ENCODE assay signal across 10 cellular contexts in the genomic region with DNA sequence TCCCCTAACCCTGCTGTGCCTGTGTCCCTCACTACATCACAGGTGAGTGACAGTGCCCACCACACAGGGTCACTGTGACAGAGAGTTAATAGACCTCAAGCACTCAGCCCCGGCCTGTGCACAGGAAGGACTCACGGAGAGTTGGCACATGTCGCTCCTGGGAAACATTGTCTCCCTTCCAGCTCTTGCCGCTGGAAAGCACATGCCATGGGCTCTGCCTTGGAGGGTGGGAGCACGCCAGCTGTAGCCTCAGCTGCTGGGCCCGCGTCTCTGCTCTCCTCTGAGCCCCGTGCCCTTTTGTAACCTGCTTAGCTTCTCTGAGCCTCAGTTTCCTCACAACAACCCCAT. TPM values are rescaled to one million over a fixed set of nuclear protein-coding genes. Genes with fewer than 3 reads are reported as not detected.
DNase-seq lines count a peak whose midpoint lies in the region; ATAC-seq and TF ChIP-seq lines count a peak whose summit lies in the region.
"Had no signal": no experiment of that assay in that cellular context is flagged by ENCODE, and none has a peak within 500 bp of the region (broad histone marks: within the 10 kb centered on the region; RNA-seq: fewer than 3 reads in every experiment).

No MANE protein-coding gene starts in this region.

- no peak for ATAC-seq in GM19455 (IDR thresholded peaks at IDR 0.05; ENCODE audit: unreplicated experiment)

- no peak for TF ChIP-seq CTCF in Caco-2 (IDR thresholded peaks at IDR 0.05; ENCODE audit: insufficient read depth in 1 of 2, low read depth in 1 of 2, low read length in 1 of 2, severe bottlenecking in 1 of 2, unreplicated experiment in 1 of 2)
- TF ChIP-seq CTCF in VCaP (conservative IDR thresholded peaks at IDR 0.05): peak; percentile 10; the same call in 1 of the 2 replicates
- TF ChIP-seq CTCF in cardiac muscle cell (IDR thresholded peaks at IDR 0.05; ENCODE audit: low read depth, low read length): no peak
- no peak for TF ChIP-seq CTCF in parathyroid adenoma (IDR thresholded peaks at IDR 0.05)

- peak overlapping the region; percentile 88 for H3K27ac ChIP-seq in VCaP
- no peak overlapping the region for H3K27ac ChIP-seq in cardiac muscle cell
- peak overlapping the region; percentile 69 for H3K27ac ChIP-seq in parathyroid adenoma

- intact Hi-C loops in Caco-2 (cut with micrococcal nuclease; ENCODE audit: unreplicated experiment): loop anchor here (2.0 to 5.0 kb wide), 2 partner anchors 57 to 260 kb away; no protein-coding TSS in a partner anchor

- peak overlapping the region; percentile 77 for H3K4me2 ChIP-seq in parathyroid adenoma (ENCODE audit: low read length)

- peaks cover 31% of the 10 kb centered on the region for H3K4me1 Mint-ChIP-seq in Caco-2 (ENCODE audit: low read depth, unreplicated experiment)

- H3K9me3 ChIP-seq in Caco-2 (no peaks in the 10 kb centered on the region), cardiac muscle cell (ENCODE audit: low read depth) (no peaks in the 10 kb centered on the region), parathyroid adenoma (ENCODE audit: control insufficient read depth, low read length) (no peaks in the 10 kb centered on the region)

- H3K27me3 ChIP-seq in Caco-2 (replicated peaks; ENCODE audit: control insufficient read depth, insufficient read depth, low read length) (no peaks in the 10 kb centered on the region), cardiac muscle cell (no peaks in the 10 kb centered on the region), parathyroid adenoma (ENCODE audit: control insufficient read depth, insufficient read depth, low read length) (no peaks in the 10 kb centered on the region)

- no peak overlapping the region for H3K27ac Mint-ChIP-seq in Caco-2 (ENCODE audit: unreplicated experiment)

- BruUV-seq in Caco-2 (replicated peaks; lab: Mats Ljungman, UMichigan): no TSS peak

- no peaks in the 10 kb centered on the region for H3K36me3 ChIP-seq in Caco-2 (ENCODE audit: control insufficient read depth, insufficient read depth, low read length)
- no peaks in the 10 kb centered on the region for H3K36me3 ChIP-seq in cardiac muscle cell
- no peaks in the 10 kb centered on the region for H3K36me3 ChIP-seq in parathyroid adenoma (ENCODE audit: control insufficient read depth, insufficient read depth, low read length)

- no peaks in the 10 kb centered on the region for H3K27me3 Mint-ChIP-seq in Caco-2 (ENCODE audit: insufficient read depth, unreplicated experiment)

- POLR2A ChIA-PET in Caco-2 (lab: Charles Lee): interaction anchor here (1.2 kb wide), 1 partner anchor 182 kb away, joined by 4 read pairs; no protein-coding TSS in a partner anchor

- CTCF ChIA-PET in Caco-2 (lab: Charles Lee): interaction anchor here (0.5 kb wide), 1 partner anchor 154 kb away, joined by 3 read pairs; no protein-coding TSS in a partner anchor

- peaks cover 40% of the 10 kb centered on the region for H3K4me1 ChIP-seq in Caco-2
- peaks cover 26% of the 10 kb centered on the region for H3K4me1 ChIP-seq in cardiac muscle cell (ENCODE audit: low read depth)
- H3K4me1 ChIP-seq in parathyroid adenoma: peaks cover 20% of the 10 kb centered on the region

- no peaks in the 10 kb centered on the region for H3K79me2 ChIP-seq in parathyroid adenoma

- H3K9ac ChIP-seq in parathyroid adenoma: no peak overlapping the region

- peak overlapping the region; percentile 92 for H3K4me3 Mint-ChIP-seq in Caco-2 (ENCODE audit: unreplicated experiment)

- no peaks in the 10 kb centered on the region for H3K36me3 Mint-ChIP-seq in Caco-2 (ENCODE audit: insufficient read depth, unreplicated experiment)

- DNase-seq in Caco-2 (no peak), cardiac muscle cell (ENCODE audit: low read depth in 1 of 2, low spot score in 1 of 2) (no peak), amygdala (lab: John Stamatoyannopoulos, UW) (no peak), HCEC 1CT (no peak), NCI-H1105 (lab: John Stamatoyannopoulos, UW) (no peak)
- DNase-seq: GOT3 had no signal

- no peak overlapping the region for H2AFZ ChIP-seq in parathyroid adenoma

- H3K9me3 Mint-ChIP-seq in Caco-2 (ENCODE audit: unreplicated experiment): no peaks in the 10 kb centered on the region

- H3K4me3 ChIP-seq in Caco-2 (ENCODE audit: low read depth, low read length) (peak overlapping the region; percentile 76; the same call in 1 of the 2 replicates), cardiac muscle cell (peak overlapping the region; percentile 38), parathyroid adenoma (ENCODE audit: low read depth, low read length) (peak overlapping the region; percentile 65)

RNA-seq across cellular contexts. Expression of a gene that starts 0.7 kb away (rescaled TPM):
- total RNA-seq in Caco-2 (2022) (14.2 and 17.1 TPM in 2 replicates), cardiac muscle cell (48.5 and 71.7 TPM in 2 replicates)
- 32.8 and 44.2 TPM in 2 replicates for polyA plus RNA-seq in cardiac muscle cell
- total RNA-seq: SK-MEL-5 had no signal

RNA-seq across cellular contexts. Expression of a gene that starts 34.5 kb away (rescaled TPM):
- total RNA-seq in Caco-2 (2022): 0.23 and 0.82 TPM in 2 replicates
- total RNA-seq in cardiac muscle cell: 0.21 and 0.53 TPM in 2 replicates
- polyA plus RNA-seq in cardiac muscle cell: 0.62 TPM in 1 of 2 replicates, not detected in the other
- total RNA-seq: SK-MEL-5 had no signal
